12 cellular contexts compared by ENCODE assay signal in the genomic region with DNA sequence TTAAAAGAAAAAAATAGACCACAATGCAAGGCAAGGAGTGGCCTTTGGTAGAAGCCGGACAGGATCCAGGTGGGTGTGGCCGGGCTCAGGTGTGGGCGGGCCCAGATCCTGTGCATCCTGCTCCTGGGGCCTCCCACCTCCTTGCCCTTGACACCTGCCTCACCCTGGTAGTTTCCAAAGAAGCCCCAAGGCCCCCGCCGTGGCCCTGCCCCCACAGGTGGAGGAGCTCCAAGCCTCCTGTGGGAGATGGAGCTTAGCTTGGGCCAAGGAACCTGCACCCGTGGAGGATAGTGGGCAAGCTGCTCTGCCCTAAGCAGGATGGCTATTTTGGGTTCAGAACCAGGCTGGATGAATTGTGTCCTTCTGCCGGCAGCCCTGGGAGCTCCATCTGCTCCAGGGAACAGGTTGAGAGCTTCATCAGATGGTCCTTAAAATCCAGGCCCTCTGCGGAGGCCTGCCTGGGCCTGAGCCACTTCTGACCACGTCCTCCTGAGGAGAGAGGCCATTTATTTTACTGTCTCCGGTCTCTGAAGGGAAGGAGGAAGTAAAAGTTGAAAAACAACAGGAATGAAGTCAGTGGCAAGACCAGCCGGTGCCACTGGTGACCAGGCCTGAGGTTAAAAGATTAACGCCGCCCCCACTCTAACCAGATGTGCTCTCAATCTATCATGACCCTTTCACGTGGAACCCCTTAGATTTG. TPM values are rescaled to one million over a fixed set of nuclear protein-coding genes. Genes with fewer than 3 reads are reported as not detected.
DNase-seq lines count a peak whose midpoint lies in the region; ATAC-seq and TF ChIP-seq lines count a peak whose summit lies in the region.
"Had no signal": no experiment of that assay in that cellular context is flagged by ENCODE, and none has a peak within 500 bp of the region (broad histone marks: within the 10 kb centered on the region; RNA-seq: fewer than 3 reads in every experiment).

No MANE protein-coding gene starts in this region.

- no peaks in the 10 kb centered on the region for H3K36me3 ChIP-seq in upper lobe of right lung
- H3K36me3 ChIP-seq: BE2C had no signal

- DNase-seq in activated T-cell treated with anti-CD3 and anti-CD28 coated beads, Interleukin-2, amount 50 U/mL, for 48 hours: peak; percentile 8 to 11
- DNase-seq in activated T-cell treated with anti-CD3 and anti-CD28 coated beads for 4 hours (no peak), mesothelial cell of epicardium (ENCODE audit: low spot score in 2 of 2, unreplicated experiment in 2 of 2) (peak in 1 of 2 experiments; percentile 29), upper lobe of right lung (no peak), NCI-H446 (lab: John Stamatoyannopoulos, UW) (no peak), COR-L47 (lab: John Stamatoyannopoulos, UW) (no peak)
- DNase-seq: BE2C, PC-3 had no signal

- no peak for ATAC-seq in activated T-helper 17 cell treated with anti-CD3 and anti-CD28 coated beads, Interleukin-2, amount 50 U/mL, for 72 hours (replicated peaks)
- ATAC-seq in upper lobe of right lung (no peak), GM18498 (IDR thresholded peaks at IDR 0.05; ENCODE audit: unreplicated experiment) (no peak)
- ATAC-seq: PC-3 had no signal

- H3K27ac Mint-ChIP-seq in activated T-helper 17 cell treated with anti-CD3 and anti-CD28 coated beads, Interleukin-2, amount 50 U/mL, for 72 hours: peak overlapping the region; percentile 43
- H3K27ac Mint-ChIP-seq in mesothelial cell of epicardium: peak overlapping the region; percentile 85

- intact Hi-C loops in upper lobe of right lung (cut with DNase I): no loop called here

- TF ChIP-seq CTCF in mesothelial cell of epicardium (IDR thresholded peaks at IDR 0.05; ENCODE audit: unreplicated experiment) (no peak), upper lobe of right lung (IDR thresholded peaks at IDR 0.05) (no peak)

- no peaks in the 10 kb centered on the region for H3K9me3 Mint-ChIP-seq in activated T-helper 17 cell treated with anti-CD3 and anti-CD28 coated beads, Interleukin-2, amount 50 U/mL, for 72 hours
- no peaks in the 10 kb centered on the region for H3K9me3 Mint-ChIP-seq in mesothelial cell of epicardium
- H3K9me3 Mint-ChIP-seq: central memory CD8-positive, alpha-beta T cell had no signal

- H3K4me1 ChIP-seq in upper lobe of right lung: peaks cover 19% of the 10 kb centered on the region
- H3K4me1 ChIP-seq: parathyroid adenoma had no signal

- H3K4me1 Mint-ChIP-seq in activated T-helper 17 cell treated with anti-CD3 and anti-CD28 coated beads, Interleukin-2, amount 50 U/mL, for 72 hours: peaks cover 14% of the 10 kb centered on the region
- H3K4me1 Mint-ChIP-seq in mesothelial cell of epicardium: peaks cover 18% of the 10 kb centered on the region

- no peak overlapping the region for H3K4me3 ChIP-seq in upper lobe of right lung

- no peaks in the 10 kb centered on the region for H3K27me3 ChIP-seq in upper lobe of right lung
- H3K27me3 ChIP-seq: BE2C had no signal

- H3K36me3 Mint-ChIP-seq in activated T-helper 17 cell treated with anti-CD3 and anti-CD28 coated beads, Interleukin-2, amount 50 U/mL, for 72 hours (ENCODE audit: low read depth): no peaks in the 10 kb centered on the region
- no peaks in the 10 kb centered on the region for H3K36me3 Mint-ChIP-seq in mesothelial cell of epicardium

- no peak overlapping the region for H3K4me3 Mint-ChIP-seq in activated T-helper 17 cell treated with anti-CD3 and anti-CD28 coated beads, Interleukin-2, amount 50 U/mL, for 72 hours
- H3K4me3 Mint-ChIP-seq in mesothelial cell of epicardium: no peak overlapping the region
- H3K4me3 Mint-ChIP-seq: central memory CD8-positive, alpha-beta T cell had no signal

- H3K9me3 ChIP-seq in upper lobe of right lung: no peaks in the 10 kb centered on the region
- H3K9me3 ChIP-seq: BE2C had no signal

- no peaks in the 10 kb centered on the region for H3K27me3 Mint-ChIP-seq in activated T-helper 17 cell treated with anti-CD3 and anti-CD28 coated beads, Interleukin-2, amount 50 U/mL, for 72 hours
- H3K27me3 Mint-ChIP-seq in mesothelial cell of epicardium (ENCODE audit: low read depth): no peaks in the 10 kb centered on the region
- H3K27me3 Mint-ChIP-seq: central memory CD8-positive, alpha-beta T cell had no signal

- H3K27ac ChIP-seq in upper lobe of right lung: peak overlapping the region; percentile 58
- H3K27ac ChIP-seq: parathyroid adenoma had no signal

RNA-seq across cellular contexts. Expression of a gene that starts 53.9 kb away (rescaled TPM):
- total RNA-seq in activated T-helper 17 cell treated with anti-CD3 and anti-CD28 coated beads, Interleukin-2, amount 50 U/mL, for 72 hours: 100 to 1,000 TPM; 101 to 119 TPM
- total RNA-seq in mesothelial cell of epicardium: 26.9 to 29.5 TPM (median 28.1 TPM) in 3 replicates
- total RNA-seq in upper lobe of right lung: 176 TPM

Comparison
In these comparisons a context has a peak if more than half of its experiments do, and no peak if none do; other contexts are left out.
1. DNase-seq: peak in activated T-cell treated with anti-CD3 and anti-CD28 coated beads, Interleukin-2, amount 50 U/mL, for 48 hours (2 of 2); none in activated T-cell treated with anti-CD3 and anti-CD28 coated beads for 4 hours (single experiment), upper lobe of right lung (single experiment), NCI-H446 (0 of 2) and COR-L47 (single experiment).